ENCODE assay signal across 10 cellular contexts in genomic region chr12:65408448-65408847, GRCh38.
"Had no signal": no experiment of that assay in that cellular context is flagged by ENCODE, and none has a peak within 500 bp of the region (broad histone marks: within the 10 kb centered on the region; RNA-seq: fewer than 3 reads in every experiment).

No MANE protein-coding gene starts in this region.

- H3K9me3 Mint-ChIP-seq: HFFc6 had no signal

- H3K4me3 Mint-ChIP-seq: HFFc6, IgD-negative memory B cell had no signal

- ATAC-seq: HCT116, HepG2, K562 had no signal

- H3K36me3 ChIP-seq: HAP-1 had no signal

- H3K27ac Mint-ChIP-seq: HFFc6, IgD-negative memory B cell had no signal

- DNase-seq: GOT3, H7, HFFc6, KG1 had no signal

- H3K27ac ChIP-seq: HL-60 had no signal

- H3K4me3 ChIP-seq: HAP-1, K562 had no signal

- H3K4me1 Mint-ChIP-seq: IgD-negative memory B cell had no signal

- H3K36me3 Mint-ChIP-seq: IgD-negative memory B cell had no signal

- H3K4me1 ChIP-seq: HAP-1 had no signal

- H3K27me3 Mint-ChIP-seq: IgD-negative memory B cell had no signal
